8 cellular contexts compared by ENCODE assay signal in genomic region chr11:95230054-95231034, GRCh38. TPM values are rescaled to one million over a fixed set of nuclear protein-coding genes. Genes with fewer than 3 reads are reported as not detected.
A peak's percentile ranks its signal among the peaks of the same experiment; 100 is the strongest.
DNase-seq lines count a peak whose midpoint lies in the region; ATAC-seq and TF ChIP-seq lines count a peak whose summit lies in the region.

No MANE protein-coding gene starts in this region.

- no peak for ATAC-seq in activated CD4-positive, CD25-positive, alpha-beta regulatory T cell treated with anti-CD3 and anti-CD28 coated beads, Interleukin-2, amount 50 U/mL, for 24 hours
- peak; percentile 14 for ATAC-seq in HG03064 (IDR thresholded peaks at IDR 0.05; ENCODE audit: low read depth, unreplicated experiment)
- peak; percentile 13 for ATAC-seq in RWPE2 (ENCODE audit: low read depth)
- peak in 3 of 4 donors; percentile 19 to 32 (median 29) for ATAC-seq in psoas muscle

- H3K27me3 ChIP-seq in RWPE2 (ENCODE audit: insufficient read depth, poor library complexity, severe bottlenecking): no peaks in the 10 kb centered on the region
- no peaks in the 10 kb centered on the region for H3K27me3 ChIP-seq in ascending aorta
- H3K27me3 ChIP-seq in psoas muscle (ENCODE audit: insufficient read depth in 3 of 3, low read length in 2 of 3): no peaks in the 10 kb centered on the region

- peak overlapping the region; percentile 96 for H3K4me3 ChIP-seq in RWPE2 (ENCODE audit: severe bottlenecking)
- peak overlapping the region; percentile 70 to 94 for H3K4me3 ChIP-seq in ascending aorta
- H3K4me3 ChIP-seq in psoas muscle: peak overlapping the region; percentile 83

- H3K9me3 ChIP-seq in RWPE2 (ENCODE audit: severe bottlenecking) (no peaks in the 10 kb centered on the region), ascending aorta (no peaks in the 10 kb centered on the region), psoas muscle (no peaks in the 10 kb centered on the region)

- TF ChIP-seq CTCF in RWPE2 (IDR thresholded peaks at IDR 0.05; ENCODE audit: poor library complexity, severe bottlenecking) (no peak), ascending aorta (IDR thresholded peaks at IDR 0.05) (no peak), psoas muscle (IDR thresholded peaks at IDR 0.05) (no peak)

- H3K27ac ChIP-seq in RWPE2 (ENCODE audit: poor library complexity, severe bottlenecking): peak overlapping the region; percentile 77
- peak overlapping the region; percentile 83 to 87 for H3K27ac ChIP-seq in ascending aorta
- H3K27ac ChIP-seq in psoas muscle: peak overlapping the region; percentile 50

- no peaks in the 10 kb centered on the region for H3K36me3 ChIP-seq in RWPE2 (ENCODE audit: low read depth)
- no peaks in the 10 kb centered on the region for H3K36me3 ChIP-seq in ascending aorta
- no peaks in the 10 kb centered on the region for H3K36me3 ChIP-seq in psoas muscle (ENCODE audit: insufficient read depth in 1 of 2, low read depth in 1 of 2)

- H3K4me1 ChIP-seq in RWPE2 (ENCODE audit: insufficient read depth, poor library complexity, severe bottlenecking) (peaks cover 23% of the 10 kb centered on the region), ascending aorta (peaks cover 0 to 14% of the 10 kb centered on the region in 2 donors), psoas muscle (peaks cover 8% of the 10 kb centered on the region)

- intact Hi-C loops in ascending aorta (cut with DNase I) (loop anchor here (1.0 to 5.0 kb wide), 12 partner anchors 24 to 559 kb away; partner anchors contain the start of genes CWC15, ENDOD1, FAM76B and KDM4D), psoas muscle (cut with DNase I) (loop anchor here in 1 of 2 donors (5.0 kb wide), 3 partner anchors 78 to 477 kb away; partner anchors contain the start of gene SRSF8)

- 0% methylated on average over 42 to 70 of the region's 70 CpGs for WGBS in psoas muscle, 3 donors

- DNase-seq in activated CD4-positive, CD25-positive, alpha-beta regulatory T cell (lab: John Stamatoyannopoulos, UW): peak; percentile 15 to 41 (median 20)
- DNase-seq in RWPE2 (ENCODE audit: low spot score) (no peak), ascending aorta (ENCODE audit: low spot score in 2 of 2) (peak in 1 of 2 donors; percentile 63), hippocampal formation (lab: John Stamatoyannopoulos, UW) (peak; percentile 49 to 59), psoas muscle (peak; percentile 17 to 59), AG20443 (ENCODE audit: low spot score) (no peak)

RNA-seq across cellular contexts. Expression of gene SESN3, which starts 0.7 kb away (rescaled TPM):
- total RNA-seq in ascending aorta (15.1 TPM), psoas muscle (10 to 100 TPM in 3 of 4 donors, 1 to 10 TPM in 1; 5.3 to 94.6 (median 15.6) TPM)
- polyA plus RNA-seq in psoas muscle: 1 to 10 TPM in 2 of 3 donors, under 1 TPM in 1; 0.92 to 3.8 (median 1.0) TPM

Comparison
In these comparisons a context has a peak if more than half of its experiments do, and no peak if none do; other contexts are left out.
1. DNase-seq: peak in activated CD4-positive, CD25-positive, alpha-beta regulatory T cell (4 of 4), hippocampal formation (2 of 2) and psoas muscle (2 of 2); none in RWPE2 (single experiment) and AG20443 (single experiment).
2. ATAC-seq: peak in HG03064 (single experiment), RWPE2 (single experiment) and psoas muscle (3 of 4); none in activated CD4-positive, CD25-positive, alpha-beta regulatory T cell treated with anti-CD3 and anti-CD28 coated beads, Interleukin-2, amount 50 U/mL, for 24 hours (0 of 2).
3. Peak in every context shown above with its lines, with median percentiles within 50 percentile points of each other: H3K27ac ChIP-seq and H3K4me3 ChIP-seq.